In genomic region chr9:87269296-87269695, GRCh38 we compare ENCODE assay signal across 18 cellular contexts.
DNase-seq lines count a peak whose midpoint lies in the region; ATAC-seq and TF ChIP-seq lines count a peak whose summit lies in the region.
"Had no signal": no experiment of that assay in that cellular context is flagged by ENCODE, and none has a peak within 500 bp of the region (broad histone marks: within the 10 kb centered on the region; RNA-seq: fewer than 3 reads in every experiment).

No MANE protein-coding gene starts in this region.

- H3K4me1 ChIP-seq in GM23248 (ENCODE audit: insufficient read depth) (peaks cover 61% of the 10 kb centered on the region), trophoblast cell (ENCODE audit: control insufficient read depth in 1 of 2, insufficient read depth in 2 of 2, low read length in 2 of 2) (no peaks in the 10 kb centered on the region)

- no peak overlapping the region for H2BK5ac ChIP-seq in trophoblast cell (ENCODE audit: low read depth, low read length, poor library complexity)

- no peaks in the 10 kb centered on the region for H3K79me1 ChIP-seq in trophoblast cell (ENCODE audit: low read length)

- H3K9me3 ChIP-seq in GM23248 (ENCODE audit: low read depth): no peaks in the 10 kb centered on the region
- H3K9me3 ChIP-seq in trophoblast cell (ENCODE audit: insufficient read depth, low read depth, low read length): no peaks in the 10 kb centered on the region
- H3K9me3 ChIP-seq: SJSA1 had no signal

- peaks cover 11% of the 10 kb centered on the region for H3K36me3 Mint-ChIP-seq in glutamatergic neuron (ENCODE audit: unreplicated experiment)

- peaks cover 52% of the 10 kb centered on the region for H3F3A ChIP-seq in GM23248 (ENCODE audit: insufficient read depth)

- peaks cover 11% of the 10 kb centered on the region for H3K4me1 Mint-ChIP-seq in glutamatergic neuron (ENCODE audit: low read depth, unreplicated experiment)

- peak overlapping the region; percentile 68; the same call in 1 of the 2 replicates for H3K27ac ChIP-seq in GM23248
- no peak overlapping the region for H3K27ac ChIP-seq in trophoblast cell (ENCODE audit: low read depth, low read length)
- H3K27ac ChIP-seq: HL-60, PC-9 had no signal

- H3K14ac ChIP-seq in trophoblast cell (ENCODE audit: low read length): no peak overlapping the region

- no peak overlapping the region for H3K27ac Mint-ChIP-seq in glutamatergic neuron (ENCODE audit: unreplicated experiment)
- H3K27ac Mint-ChIP-seq: CD4-positive, alpha-beta T cell; H9 had no signal

- DNase-seq in GM23248: no peak
- DNase-seq in LHCN-M2 (ENCODE audit: low read depth): peak; percentile 36
- DNase-seq in glutamatergic neuron: peak; percentile 43
- no peak for DNase-seq in trophoblast cell
- DNase-seq in HUDEP-2 (lab: John Stamatoyannopoulos, UW; ENCODE audit: unreplicated experiment in 76 of 76): no peak
- DNase-seq: Calu3; CD4-positive, alpha-beta T cell; DMS79; H9; NCI-H1092 treated with DMSO at 0.1 percent for 48 hours; NCI-H1694; NCI-H2227 treated with DMSO at 0.1 percent for 48 hours; PC-9 had no signal

- H3K27me3 Mint-ChIP-seq in glutamatergic neuron (ENCODE audit: unreplicated experiment): no peaks in the 10 kb centered on the region
- H3K27me3 Mint-ChIP-seq: CD4-positive, alpha-beta T cell had no signal

- H3K9ac ChIP-seq in GM23248 (no peak overlapping the region), trophoblast cell (ENCODE audit: low read length) (peak overlapping the region; percentile 5)

- H3K9me3 Mint-ChIP-seq in glutamatergic neuron (ENCODE audit: unreplicated experiment): no peaks in the 10 kb centered on the region
- H3K9me3 Mint-ChIP-seq: CD4-positive, alpha-beta T cell; H9 had no signal

- H4K20me1 ChIP-seq in GM23248 (ENCODE audit: insufficient read depth): no peaks in the 10 kb centered on the region

- H4K91ac ChIP-seq in trophoblast cell (ENCODE audit: low read depth, low read length): no peak overlapping the region

- ATAC-seq in HG03045 (IDR thresholded peaks at IDR 0.05; ENCODE audit: unreplicated experiment) (no peak), GM19395 (IDR thresholded peaks at IDR 0.05; ENCODE audit: unreplicated experiment) (no peak)
- ATAC-seq: K562 had no signal

- H4K8ac ChIP-seq in trophoblast cell (ENCODE audit: low read depth, low read length): no peak overlapping the region

- H3K4me2 ChIP-seq in GM23248 (ENCODE audit: unreplicated experiment): no peak overlapping the region
- no peak overlapping the region for H3K4me2 ChIP-seq in trophoblast cell (ENCODE audit: low read length)
- H3K4me2 ChIP-seq: PC-9 had no signal

- H3K36me3 ChIP-seq in GM23248 (ENCODE audit: low read depth): no peaks in the 10 kb centered on the region
- H3K36me3 ChIP-seq in trophoblast cell (ENCODE audit: control insufficient read depth in 1 of 2, insufficient read depth in 2 of 2, low read length in 2 of 2): no peaks in the 10 kb centered on the region
- H3K36me3 ChIP-seq: SJSA1 had no signal

- no peak overlapping the region for H3K18ac ChIP-seq in trophoblast cell (ENCODE audit: low read length)

- H3K79me2 ChIP-seq in GM23248 (ENCODE audit: insufficient read depth): no peaks in the 10 kb centered on the region
- H3K79me2 ChIP-seq in trophoblast cell (ENCODE audit: control insufficient read depth, insufficient read depth, low read length, poor library complexity): no peaks in the 10 kb centered on the region

- WGBS in GM23248 (ENCODE audit: low coverage in 1 of 2, low lambda C conversion rate in 2 of 2, missing lambda C conversion rate in 2 of 2), 2 experiments: 92 to 100% methylated on average over 1 to 2 of the region's 2 CpGs
- no CpG with 5 or more reads among the region's 2 CpGs for WGBS in trophoblast cell (ENCODE audit: extremely low coverage, insufficient coverage, insufficient read length)

- no peaks in the 10 kb centered on the region for H3K9me2 ChIP-seq in GM23248 (ENCODE audit: insufficient read depth)

- H2BK12ac ChIP-seq in trophoblast cell (ENCODE audit: low read length): no peak overlapping the region

- H3K4me3 ChIP-seq in GM23248 (no peak overlapping the region), trophoblast cell (ENCODE audit: low read depth, low read length) (no peak overlapping the region)
- H3K4me3 ChIP-seq: K562, PC-9, SJSA1 had no signal

- no peak overlapping the region for H3K4ac ChIP-seq in trophoblast cell (ENCODE audit: low read depth, low read length)

- no peak overlapping the region for H2AK5ac ChIP-seq in trophoblast cell (ENCODE audit: low read length)

- H3K27me3 ChIP-seq in GM23248 (replicated peaks; ENCODE audit: insufficient read depth): no peaks in the 10 kb centered on the region
- H3K27me3 ChIP-seq in trophoblast cell (ENCODE audit: insufficient read depth, low read length): no peaks in the 10 kb centered on the region
- H3K27me3 ChIP-seq: SJSA1 had no signal

- TF ChIP-seq CTCF in glutamatergic neuron (IDR thresholded peaks at IDR 0.05; ENCODE audit: partially characterized antibody, unreplicated experiment): no peak

- H3K23ac ChIP-seq in trophoblast cell (ENCODE audit: low read length): no peak overlapping the region

- 0 out of 2 replicates have a peak overlapping the region, but pooled peaks have one; percentile 4 for H2AFZ ChIP-seq in GM23248
- H2AFZ ChIP-seq in trophoblast cell (ENCODE audit: insufficient read depth, low read length, poor library complexity): no peak overlapping the region
- H2AFZ ChIP-seq: PC-9 had no signal

- H2BK120ac ChIP-seq in trophoblast cell (ENCODE audit: insufficient read depth, low read length, poor library complexity): no peak overlapping the region

- in situ Hi-C loops in GM23248 (cut with MboI): no loop called here

- H3K4me3 Mint-ChIP-seq in glutamatergic neuron (ENCODE audit: unreplicated experiment): no peak overlapping the region
- H3K4me3 Mint-ChIP-seq: CD4-positive, alpha-beta T cell; H9 had no signal

- no peak overlapping the region for H4K12ac ChIP-seq in trophoblast cell (ENCODE audit: low read depth, low read length)

Comparison
In these comparisons a context has a peak if more than half of its experiments do, and no peak if none do; other contexts are left out.
1. DNase-seq: peak in LHCN-M2 (single experiment) and glutamatergic neuron (single experiment); none in GM23248 (single experiment), trophoblast cell (0 of 2) and HUDEP-2 (0 of 76).